10 cellular contexts compared by ENCODE assay signal in genomic region chr11:126415128-126415527, GRCh38. TPM values are rescaled to one million over a fixed set of nuclear protein-coding genes. Genes with fewer than 3 reads are reported as not detected.
DNase-seq lines count a peak whose midpoint lies in the region; ATAC-seq, FAIRE-seq and TF ChIP-seq lines count a peak whose summit lies in the region.
"Had no signal": no experiment of that assay in that cellular context is flagged by ENCODE, and none has a peak within 500 bp of the region (broad histone marks: within the 10 kb centered on the region; RNA-seq: fewer than 3 reads in every experiment).

No MANE protein-coding gene starts in this region.

- H3K4me3 ChIP-seq in pancreas (no peak overlapping the region), uterus (no peak overlapping the region)

- H3K4me1 ChIP-seq in pancreas (peaks cover 0 to 16% (median 12%) of the 10 kb centered on the region in 3 donors), uterus (peaks cover 15 to 17% of the 10 kb centered on the region in 2 donors)

- DNase-seq in caudate nucleus (lab: John Stamatoyannopoulos, UW), result peak in 55 of 61 donors; percentile 17 to 80 (median 53)
- DNase-seq in left ventricle myocardium superior, result peak; percentile 90
- peak in 3 of 6 donors; percentile 27 to 66 (median 63) for DNase-seq in pancreas
- peak; percentile 90 to 96 for DNase-seq in uterus
- no peak for DNase-seq in EL
- no peak for DNase-seq in NCI-H510A treated with DMSO at 0.1 percent for 48 hours (lab: John Stamatoyannopoulos, UW)
- DNase-seq: MV-4-11; stimulated activated CD4-positive, alpha-beta T cell treated with anti-CD3 and anti-CD28 coated beads, Interleukin-4, amount 100 ng/mL, for 24 hours had no signal

- no peak for TF ChIP-seq CTCF in pancreas (IDR thresholded peaks at IDR 0.05)
- no peak for TF ChIP-seq CTCF in uterus (IDR thresholded peaks at IDR 0.05)

- 48 to 55% methylated on average over 7 of the region's 7 CpGs for WGBS in pancreas, 2 donors

- H3K27ac ChIP-seq in caudate nucleus (ENCODE audit: low read depth, low read length), result peak overlapping the region; percentile 81
- H3K27ac ChIP-seq in pancreas, result no peak overlapping the region
- peak overlapping the region; percentile 79 to 83 for H3K27ac ChIP-seq in uterus

- ATAC-seq in left ventricle myocardium superior (peak; percentile 49), pancreas (peak in 3 of 4 donors; percentile 5 to 27 (median 5)), HG02610 (IDR thresholded peaks at IDR 0.05; ENCODE audit: unreplicated experiment) (no peak)

- intact Hi-C loops in left ventricle myocardium superior (cut with micrococcal nuclease) (no loop called here), pancreas (cut with DNase I) (no loop called here), uterus (cut with DNase I; ENCODE audit: low total_unique reads) (loop anchor here (10.0 kb wide), 1 partner anchor 100 kb away; no protein-coding TSS in a partner anchor)

- no peaks in the 10 kb centered on the region for H3K27me3 ChIP-seq in pancreas
- H3K27me3 ChIP-seq in uterus, result no peaks in the 10 kb centered on the region

- FAIRE-seq in pancreas (lab: Jason Lieb, UNC), result no peak
- FAIRE-seq: colon had no signal

- H3K9me3 ChIP-seq in pancreas (no peaks in the 10 kb centered on the region), uterus (no peaks in the 10 kb centered on the region)

- H3K36me3 ChIP-seq in pancreas (no peaks in the 10 kb centered on the region), uterus (no peaks in the 10 kb centered on the region)

- no peak for TF ChIP-seq POLR2A in uterus (IDR thresholded peaks at IDR 0.05)

RNA-seq across cellular contexts. Expression of gene ST3GAL4, which starts 59.6 kb away (rescaled TPM):
- 45.4 TPM for total RNA-seq in left ventricle myocardium superior
- 10 to 100 TPM in 2 of 6 donors, 1 to 10 TPM in 4; 2.6 to 10.5 (median 9.4) TPM for total RNA-seq in pancreas
- 10 to 100 TPM in 1 of 2 donors, 1 to 10 TPM in 1; 5.7 to 12.9 TPM for polyA plus RNA-seq in pancreas
- total RNA-seq in uterus, result 10 to 100 TPM; 11.8 to 53.3 (median 34.8) TPM

Comparison
In these comparisons a context has a peak if more than half of its experiments do, and no peak if none do; other contexts are left out.
1. DNase-seq: peak in caudate nucleus (55 of 61), left ventricle myocardium superior (single experiment) and uterus (2 of 2); none in EL (single experiment) and NCI-H510A treated with DMSO at 0.1 percent for 48 hours (single experiment).
2. H3K27ac ChIP-seq: peak in caudate nucleus (single experiment) and uterus (2 of 2); none in pancreas (0 of 4).